Comparison of ENCODE assay signal across 40 cellular contexts in genomic region chr1:110504221-110504620, GRCh38. TPM values are rescaled to one million over a fixed set of nuclear protein-coding genes. Genes with fewer than 3 reads are reported as not detected.
"Had no signal": no experiment of that assay in that cellular context is flagged by ENCODE, and none has a peak within 500 bp of the region (broad histone marks: within the 10 kb centered on the region; RNA-seq: fewer than 3 reads in every experiment).

No MANE protein-coding gene starts in this region.

- H3K4me1 Mint-ChIP-seq: activated naive CD8-positive, alpha-beta T cell treated with anti-CD3 and anti-CD28 coated beads for 36 hours; activated T-helper 17 cell treated with anti-CD3 and anti-CD28 coated beads, Interleukin-2, amount 50 U/mL, for 72 hours; central memory CD8-positive, alpha-beta T cell had no signal

- H3K4me3 ChIP-seq: adrenal gland, body of pancreas, cardiac muscle cell had no signal

- H3K4me3 Mint-ChIP-seq: activated B cell treated with CpG ODN at 0.5 μM for 24 hours; activated CD4-positive, alpha-beta memory T cell treated with anti-CD3 and anti-CD28 coated beads for 36 hours; activated CD4-positive, alpha-beta T cell treated with anti-CD3 and anti-CD28 coated beads, Interleukin-2, amount 10 ng/mL, durations not matched to agents 24 days and 14 days; activated CD8-positive, alpha-beta T cell treated with anti-CD3 and anti-CD28 coated beads for 36 hours; activated naive CD4-positive, alpha-beta T cell treated with anti-CD3 and anti-CD28 coated beads for 36 hours; activated naive CD8-positive, alpha-beta T cell treated with anti-CD3 and anti-CD28 coated beads for 36 hours; activated T-cell treated with anti-CD3 and anti-CD28 coated beads, Interleukin-2, amount 50 U/mL, for 4 hours; activated T-cell treated with anti-CD3 and anti-CD28 coated beads, Interleukin-2, amount 50 U/mL, for 72 hours; activated T-helper 1 cell treated with anti-CD3 and anti-CD28 coated beads, Interleukin-12 subunit alpha, Interleukin-12 subunit beta, Interleukin-2, Interleukin-4 antibody, amounts not matched to agents 30 ng/mL and 10 ng/mL and 1 ng/mL, durations not matched to agents 14 hours and 24 hours and 36 hours; activated T-helper 17 cell treated with anti-CD3 and anti-CD28 coated beads, Interleukin-2, amount 50 U/mL, for 72 hours; central memory CD8-positive, alpha-beta T cell; T-helper 1 cell treated with Interleukin-12 subunit alpha and Interleukin-12 subunit beta and Interleukin-4 antibody, amounts not matched to agents 30 μg/mL and 1 μg/mL, for 36 hours; T-helper 2 cell treated with Interferon-gamma antibody and Interleukin-4, amounts not matched to agents 5 μg/mL and 100 μg/mL, for 36 hours had no signal

- H3K36me3 Mint-ChIP-seq: activated CD4-positive, alpha-beta memory T cell treated with anti-CD3 and anti-CD28 coated beads for 36 hours; activated naive CD4-positive, alpha-beta T cell treated with anti-CD3 and anti-CD28 coated beads, Interleukin-2, amount 50 U/mL, for 72 hours; activated naive CD8-positive, alpha-beta T cell treated with anti-CD3 and anti-CD28 coated beads for 36 hours had no signal

- H3K9me3 ChIP-seq: adrenal gland, body of pancreas had no signal

- H3K27me3 Mint-ChIP-seq: activated naive CD8-positive, alpha-beta T cell treated with anti-CD3 and anti-CD28 coated beads for 36 hours had no signal

- DNase-seq: activated B cell treated with CpG ODN at 0.5 μM for 24 hours; activated CD4-positive, alpha-beta memory T cell treated with anti-CD3 and anti-CD28 coated beads for 36 hours; activated CD4-positive, alpha-beta T cell treated with anti-CD3 and anti-CD28 coated beads for 4 hours; activated CD4-positive, alpha-beta T cell treated with anti-CD3 and anti-CD28 coated beads, Interleukin-2, amount 10 ng/mL, durations not matched to agents 24 days and 14 days; activated CD4-positive, alpha-beta T cell treated with anti-CD3 and anti-CD28 coated beads, Interleukin-2, amount 50 U/mL, for 1 hour; activated CD4-positive, alpha-beta T cell treated with anti-CD3 and anti-CD28 coated beads, Interleukin-2, amount 50 U/mL, for 4 hours; activated CD4-positive, CD25-positive, alpha-beta regulatory T cell treated with anti-CD3 and anti-CD28 coated beads, Interleukin-2, amount 50 U/mL, for 72 hours; activated CD8-positive, alpha-beta memory T cell treated with anti-CD3 and anti-CD28 coated beads, Interleukin-2, amount 50 U/mL, for 4 hours; activated CD8-positive, alpha-beta T cell treated with anti-CD3 and anti-CD28 coated beads for 36 hours; activated effector memory CD4-positive, alpha-beta T cell treated with anti-CD3 and anti-CD28 coated beads, Interleukin-2, amount 50 U/mL, for 16 hours; activated gamma-delta T cell treated with Interleukin-2 at 50 U/mL for 16 hours; activated naive CD4-positive, alpha-beta T cell; activated naive CD4-positive, alpha-beta T cell treated with anti-CD3 and anti-CD28 coated beads for 36 hours; activated naive CD4-positive, alpha-beta T cell treated with anti-CD3 and anti-CD28 coated beads, Interleukin-2, amount 50 U/mL, for 16 hours; activated naive CD8-positive, alpha-beta T cell treated with anti-CD3 and anti-CD28 coated beads for 36 hours; activated T-cell treated with anti-CD3 and anti-CD28 coated beads for 4 hours; activated T-cell treated with anti-CD3 and anti-CD28 coated beads, Interleukin-2, amount 50 U/mL, for 1 hour; activated T-cell treated with anti-CD3 and anti-CD28 coated beads, Interleukin-2, amount 50 U/mL, for 4 hours; activated T-cell treated with anti-CD3 and anti-CD28 coated beads, Interleukin-2, amount 50 U/mL, for 72 hours; adrenal gland; amniotic stem cell; aorta; body of pancreas; brain microvascular endothelial cell; caudate nucleus; cerebellar nuclear complex; T-helper 2 cell; T-helper 9 cell had no signal

- H3K27ac ChIP-seq: adrenal gland, body of pancreas, brain microvascular endothelial cell, cardiac muscle cell, VCaP had no signal

- H3K4me1 ChIP-seq: adrenal gland, body of pancreas had no signal

- H3K36me3 ChIP-seq: adrenal gland, brain microvascular endothelial cell, cardiac muscle cell had no signal

- H3K27me3 ChIP-seq: adrenal gland, body of pancreas, brain microvascular endothelial cell, cardiac muscle cell had no signal

- ATAC-seq: activated CD8-positive, alpha-beta T cell treated with anti-CD3 and anti-CD28 coated beads for 36 hours; activated naive CD4-positive, alpha-beta T cell treated with anti-CD3 and anti-CD28 coated beads, Interleukin-2, amount 50 U/mL, for 72 hours; activated T-cell treated with anti-CD3 and anti-CD28 coated beads, Interleukin-2, amount 50 U/mL, for 4 hours; activated T-cell treated with anti-CD3 and anti-CD28 coated beads, Interleukin-2, amount 50 U/mL, for 72 hours; activated T-helper 17 cell treated with anti-CD3 and anti-CD28 coated beads, Interleukin-2, amount 50 U/mL, for 72 hours; body of pancreas had no signal

- H3K27ac Mint-ChIP-seq: activated B cell treated with CpG ODN at 0.5 μM for 24 hours; activated CD4-positive, alpha-beta memory T cell treated with anti-CD3 and anti-CD28 coated beads for 36 hours; activated CD4-positive, alpha-beta T cell treated with anti-CD3 and anti-CD28 coated beads, Interleukin-2, amount 10 ng/mL, durations not matched to agents 24 days and 14 days; activated CD8-positive, alpha-beta T cell treated with anti-CD3 and anti-CD28 coated beads for 36 hours; activated naive CD4-positive, alpha-beta T cell treated with anti-CD3 and anti-CD28 coated beads for 36 hours; activated naive CD4-positive, alpha-beta T cell treated with anti-CD3 and anti-CD28 coated beads, Interleukin-2, amount 50 U/mL, for 72 hours; activated naive CD8-positive, alpha-beta T cell treated with anti-CD3 and anti-CD28 coated beads for 36 hours; activated T-cell treated with anti-CD3 and anti-CD28 coated beads, Interleukin-2, amount 50 U/mL, for 72 hours; activated T-helper 1 cell treated with anti-CD3 and anti-CD28 coated beads, Interleukin-12 subunit alpha, Interleukin-12 subunit beta, Interleukin-2, Interleukin-4 antibody, amounts not matched to agents 30 ng/mL and 10 ng/mL and 1 ng/mL, durations not matched to agents 14 hours and 24 hours and 36 hours; activated T-helper 17 cell treated with anti-CD3 and anti-CD28 coated beads, Interleukin-2, amount 50 U/mL, for 72 hours; T-helper 1 cell treated with Interleukin-12 subunit alpha and Interleukin-12 subunit beta and Interleukin-4 antibody, amounts not matched to agents 30 μg/mL and 1 μg/mL, for 36 hours; T-helper 2 cell treated with Interferon-gamma antibody and Interleukin-4, amounts not matched to agents 5 μg/mL and 100 μg/mL, for 36 hours had no signal

- H3K9me3 Mint-ChIP-seq: activated B cell treated with CpG ODN at 0.5 μM for 24 hours; activated CD4-positive, alpha-beta memory T cell treated with anti-CD3 and anti-CD28 coated beads for 36 hours; activated CD4-positive, alpha-beta T cell treated with anti-CD3 and anti-CD28 coated beads, Interleukin-2, amount 10 ng/mL, durations not matched to agents 24 days and 14 days; activated CD8-positive, alpha-beta T cell treated with anti-CD3 and anti-CD28 coated beads for 36 hours; activated naive CD4-positive, alpha-beta T cell treated with anti-CD3 and anti-CD28 coated beads for 36 hours; activated naive CD4-positive, alpha-beta T cell treated with anti-CD3 and anti-CD28 coated beads, Interleukin-2, amount 50 U/mL, for 72 hours; activated naive CD8-positive, alpha-beta T cell treated with anti-CD3 and anti-CD28 coated beads for 36 hours; activated T-cell treated with anti-CD3 and anti-CD28 coated beads, Interleukin-2, amount 50 U/mL, for 4 hours; activated T-cell treated with anti-CD3 and anti-CD28 coated beads, Interleukin-2, amount 50 U/mL, for 72 hours; activated T-helper 1 cell treated with anti-CD3 and anti-CD28 coated beads, Interleukin-12 subunit alpha, Interleukin-12 subunit beta, Interleukin-2, Interleukin-4 antibody, amounts not matched to agents 30 ng/mL and 10 ng/mL and 1 ng/mL, durations not matched to agents 14 hours and 24 hours and 36 hours; activated T-helper 17 cell treated with anti-CD3 and anti-CD28 coated beads, Interleukin-2, amount 50 U/mL, for 72 hours; central memory CD8-positive, alpha-beta T cell; T-helper 1 cell treated with Interleukin-12 subunit alpha and Interleukin-12 subunit beta and Interleukin-4 antibody, amounts not matched to agents 30 μg/mL and 1 μg/mL, for 36 hours; T-helper 2 cell treated with Interferon-gamma antibody and Interleukin-4, amounts not matched to agents 5 μg/mL and 100 μg/mL, for 36 hours had no signal

RNA-seq across cellular contexts. Expression of gene KCNA10, which starts 14.8 kb away (rescaled TPM):
- total RNA-seq: activated B cell treated with CpG ODN at 0.5 μM for 24 hours; activated CD4-positive, alpha-beta memory T cell treated with anti-CD3 and anti-CD28 coated beads for 36 hours; activated CD4-positive, alpha-beta T cell treated with anti-CD3 and anti-CD28 coated beads, Interleukin-2, amount 10 ng/mL, durations not matched to agents 24 days and 14 days; activated CD8-positive, alpha-beta memory T cell treated with anti-CD3 and anti-CD28 coated beads for 36 hours; activated CD8-positive, alpha-beta T cell treated with anti-CD3 and anti-CD28 coated beads for 36 hours; activated naive CD4-positive, alpha-beta T cell treated with anti-CD3 and anti-CD28 coated beads for 36 hours; activated naive CD4-positive, alpha-beta T cell treated with anti-CD3 and anti-CD28 coated beads, Interleukin-2, amount 50 U/mL, for 72 hours; activated naive CD8-positive, alpha-beta T cell treated with anti-CD3 and anti-CD28 coated beads for 36 hours; activated T-cell treated with anti-CD3 and anti-CD28 coated beads, Interleukin-2, amount 50 U/mL, for 4 hours; activated T-cell treated with anti-CD3 and anti-CD28 coated beads, Interleukin-2, amount 50 U/mL, for 72 hours; activated T-helper 1 cell treated with anti-CD3 and anti-CD28 coated beads, Interleukin-12 subunit alpha, Interleukin-12 subunit beta, Interleukin-2, Interleukin-4 antibody, amounts not matched to agents 30 ng/mL and 10 ng/mL and 1 ng/mL, durations not matched to agents 14 hours and 24 hours and 36 hours; activated T-helper 17 cell treated with anti-CD3 and anti-CD28 coated beads, Interleukin-2, amount 50 U/mL, for 72 hours; adrenal gland; aorta; astrocyte; body of pancreas; bronchial epithelial cell; cardiac muscle cell; chondrocyte had no signal
- polyA plus RNA-seq: adrenal gland, aorta, cardiac muscle cell had no signal

RNA-seq across cellular contexts. Expression of gene PROK1, which starts 53.3 kb away (rescaled TPM):
- total RNA-seq: activated B cell treated with CpG ODN at 0.5 μM for 24 hours; activated CD4-positive, alpha-beta memory T cell treated with anti-CD3 and anti-CD28 coated beads for 36 hours; activated CD4-positive, alpha-beta T cell treated with anti-CD3 and anti-CD28 coated beads, Interleukin-2, amount 10 ng/mL, durations not matched to agents 24 days and 14 days; activated CD8-positive, alpha-beta memory T cell treated with anti-CD3 and anti-CD28 coated beads for 36 hours; activated CD8-positive, alpha-beta T cell treated with anti-CD3 and anti-CD28 coated beads for 36 hours; activated naive CD4-positive, alpha-beta T cell treated with anti-CD3 and anti-CD28 coated beads for 36 hours; activated naive CD4-positive, alpha-beta T cell treated with anti-CD3 and anti-CD28 coated beads, Interleukin-2, amount 50 U/mL, for 72 hours; activated naive CD8-positive, alpha-beta T cell treated with anti-CD3 and anti-CD28 coated beads for 36 hours; activated T-cell treated with anti-CD3 and anti-CD28 coated beads, Interleukin-2, amount 50 U/mL, for 4 hours; activated T-helper 1 cell treated with anti-CD3 and anti-CD28 coated beads, Interleukin-12 subunit alpha, Interleukin-12 subunit beta, Interleukin-2, Interleukin-4 antibody, amounts not matched to agents 30 ng/mL and 10 ng/mL and 1 ng/mL, durations not matched to agents 14 hours and 24 hours and 36 hours; activated T-helper 17 cell treated with anti-CD3 and anti-CD28 coated beads, Interleukin-2, amount 50 U/mL, for 72 hours; astrocyte; bronchial epithelial cell; chondrocyte had no signal
- polyA plus RNA-seq: cardiac muscle cell had no signal
